ENCODE assay signal across 2 cellular contexts in the genomic region with DNA sequence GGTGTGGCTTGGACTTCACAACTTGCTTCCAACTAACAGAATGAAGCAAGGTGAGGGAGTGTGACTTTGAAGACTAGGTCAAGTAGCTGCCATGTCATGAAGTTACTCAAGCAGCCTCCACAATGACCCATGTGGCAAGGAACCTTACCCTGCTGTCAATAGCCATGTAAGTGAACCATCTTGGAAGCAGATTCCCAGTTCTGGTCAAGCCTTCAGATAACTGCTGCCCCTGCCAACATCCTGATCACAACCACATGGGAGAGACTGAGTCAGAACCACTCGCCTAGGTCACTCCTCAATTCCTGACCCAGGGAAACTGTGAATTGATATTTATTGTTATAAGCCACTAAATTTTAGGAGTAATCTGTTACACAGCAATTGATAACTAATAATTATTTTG.
TF ChIP-seq lines count a peak whose summit lies in the region.

No MANE protein-coding gene starts in this region.

TF ChIP-seq in GM23338, 12 proteins besides CTCF, POLR2A, EP300 and RAD21 (continued from another document):
- TF ChIP-seq, protein P1, sequence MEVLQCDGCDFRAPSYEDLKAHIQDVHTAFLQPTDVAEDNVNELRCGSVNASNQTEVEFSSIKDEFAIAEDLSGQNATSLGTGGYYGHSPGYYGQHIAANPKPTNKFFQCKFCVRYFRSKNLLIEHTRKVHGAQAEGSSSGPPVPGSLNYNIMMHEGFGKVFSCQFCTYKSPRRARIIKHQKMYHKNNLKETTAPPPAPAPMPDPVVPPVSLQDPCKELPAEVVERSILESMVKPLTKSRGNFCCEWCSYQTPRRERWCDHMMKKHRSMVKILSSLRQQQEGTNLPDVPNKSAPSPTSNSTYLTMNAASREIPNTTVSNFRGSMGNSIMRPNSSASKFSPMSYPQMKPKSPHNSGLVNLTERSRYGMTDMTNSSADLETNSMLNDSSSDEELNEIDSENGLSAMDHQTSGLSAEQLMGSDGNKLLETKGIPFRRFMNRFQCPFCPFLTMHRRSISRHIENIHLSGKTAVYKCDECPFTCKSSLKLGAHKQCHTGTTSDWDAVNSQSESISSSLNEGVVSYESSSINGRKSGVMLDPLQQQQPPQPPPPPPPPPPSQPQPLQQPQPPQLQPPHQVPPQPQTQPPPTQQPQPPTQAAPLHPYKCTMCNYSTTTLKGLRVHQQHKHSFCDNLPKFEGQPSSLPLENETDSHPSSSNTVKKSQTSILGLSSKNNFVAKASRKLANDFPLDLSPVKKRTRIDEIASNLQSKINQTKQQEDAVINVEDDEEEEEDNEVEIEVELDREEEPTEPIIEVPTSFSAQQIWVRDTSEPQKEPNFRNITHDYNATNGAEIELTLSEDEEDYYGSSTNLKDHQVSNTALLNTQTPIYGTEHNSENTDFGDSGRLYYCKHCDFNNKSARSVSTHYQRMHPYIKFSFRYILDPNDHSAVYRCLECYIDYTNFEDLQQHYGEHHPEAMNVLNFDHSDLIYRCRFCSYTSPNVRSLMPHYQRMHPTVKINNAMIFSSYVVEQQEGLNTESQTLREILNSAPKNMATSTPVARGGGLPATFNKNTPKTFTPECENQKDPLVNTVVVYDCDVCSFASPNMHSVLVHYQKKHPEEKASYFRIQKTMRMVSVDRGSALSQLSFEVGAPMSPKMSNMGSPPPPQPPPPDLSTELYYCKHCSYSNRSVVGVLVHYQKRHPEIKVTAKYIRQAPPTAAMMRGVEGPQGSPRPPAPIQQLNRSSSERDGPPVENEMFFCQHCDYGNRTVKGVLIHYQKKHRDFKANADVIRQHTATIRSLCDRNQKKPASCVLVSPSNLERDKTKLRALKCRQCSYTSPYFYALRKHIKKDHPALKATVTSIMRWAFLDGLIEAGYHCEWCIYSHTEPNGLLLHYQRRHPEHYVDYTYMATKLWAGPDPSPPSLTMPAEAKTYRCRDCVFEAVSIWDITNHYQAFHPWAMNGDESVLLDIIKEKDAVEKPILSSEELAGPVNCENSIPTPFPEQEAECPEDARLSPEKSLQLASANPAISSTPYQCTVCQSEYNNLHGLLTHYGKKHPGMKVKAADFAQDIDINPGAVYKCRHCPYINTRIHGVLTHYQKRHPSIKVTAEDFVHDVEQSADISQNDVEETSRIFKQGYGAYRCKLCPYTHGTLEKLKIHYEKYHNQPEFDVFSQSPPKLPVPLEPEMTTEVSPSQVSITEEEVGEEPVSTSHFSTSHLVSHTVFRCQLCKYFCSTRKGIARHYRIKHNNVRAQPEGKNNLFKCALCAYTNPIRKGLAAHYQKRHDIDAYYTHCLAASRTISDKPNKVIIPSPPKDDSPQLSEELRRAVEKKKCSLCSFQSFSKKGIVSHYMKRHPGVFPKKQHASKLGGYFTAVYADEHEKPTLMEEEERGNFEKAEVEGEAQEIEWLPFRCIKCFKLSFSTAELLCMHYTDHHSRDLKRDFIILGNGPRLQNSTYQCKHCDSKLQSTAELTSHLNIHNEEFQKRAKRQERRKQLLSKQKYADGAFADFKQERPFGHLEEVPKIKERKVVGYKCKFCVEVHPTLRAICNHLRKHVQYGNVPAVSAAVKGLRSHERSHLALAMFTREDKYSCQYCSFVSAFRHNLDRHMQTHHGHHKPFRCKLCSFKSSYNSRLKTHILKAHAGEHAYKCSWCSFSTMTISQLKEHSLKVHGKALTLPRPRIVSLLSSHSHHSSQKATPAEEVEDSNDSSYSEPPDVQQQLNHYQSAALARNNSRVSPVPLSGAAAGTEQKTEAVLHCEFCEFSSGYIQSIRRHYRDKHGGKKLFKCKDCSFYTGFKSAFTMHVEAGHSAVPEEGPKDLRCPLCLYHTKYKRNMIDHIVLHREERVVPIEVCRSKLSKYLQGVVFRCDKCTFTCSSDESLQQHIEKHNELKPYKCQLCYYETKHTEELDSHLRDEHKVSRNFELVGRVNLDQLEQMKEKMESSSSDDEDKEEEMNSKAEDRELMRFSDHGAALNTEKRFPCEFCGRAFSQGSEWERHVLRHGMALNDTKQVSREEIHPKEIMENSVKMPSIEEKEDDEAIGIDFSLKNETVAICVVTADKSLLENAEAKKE (CRISPR knock-in tag; IDR thresholded peaks at IDR 0.05) = no peak
- TF ChIP-seq ZNF331 (CRISPR knock-in tag; IDR thresholded peaks at IDR 0.05; ENCODE audit: low read depth) (no peak), ZNF114 (CRISPR knock-in tag; IDR thresholded peaks at IDR 0.05) (no peak), POLR2AphosphoS5 (IDR thresholded peaks at IDR 0.05; ENCODE audit: low read depth) (no peak), CREB1 (CRISPR knock-in tag; IDR thresholded peaks at IDR 0.05; ENCODE audit: low read depth) (no peak), NANOG (IDR thresholded peaks at IDR 0.05; ENCODE audit: borderline replicate concordance) (no peak)
- TF ChIP-seq, protein P2, sequence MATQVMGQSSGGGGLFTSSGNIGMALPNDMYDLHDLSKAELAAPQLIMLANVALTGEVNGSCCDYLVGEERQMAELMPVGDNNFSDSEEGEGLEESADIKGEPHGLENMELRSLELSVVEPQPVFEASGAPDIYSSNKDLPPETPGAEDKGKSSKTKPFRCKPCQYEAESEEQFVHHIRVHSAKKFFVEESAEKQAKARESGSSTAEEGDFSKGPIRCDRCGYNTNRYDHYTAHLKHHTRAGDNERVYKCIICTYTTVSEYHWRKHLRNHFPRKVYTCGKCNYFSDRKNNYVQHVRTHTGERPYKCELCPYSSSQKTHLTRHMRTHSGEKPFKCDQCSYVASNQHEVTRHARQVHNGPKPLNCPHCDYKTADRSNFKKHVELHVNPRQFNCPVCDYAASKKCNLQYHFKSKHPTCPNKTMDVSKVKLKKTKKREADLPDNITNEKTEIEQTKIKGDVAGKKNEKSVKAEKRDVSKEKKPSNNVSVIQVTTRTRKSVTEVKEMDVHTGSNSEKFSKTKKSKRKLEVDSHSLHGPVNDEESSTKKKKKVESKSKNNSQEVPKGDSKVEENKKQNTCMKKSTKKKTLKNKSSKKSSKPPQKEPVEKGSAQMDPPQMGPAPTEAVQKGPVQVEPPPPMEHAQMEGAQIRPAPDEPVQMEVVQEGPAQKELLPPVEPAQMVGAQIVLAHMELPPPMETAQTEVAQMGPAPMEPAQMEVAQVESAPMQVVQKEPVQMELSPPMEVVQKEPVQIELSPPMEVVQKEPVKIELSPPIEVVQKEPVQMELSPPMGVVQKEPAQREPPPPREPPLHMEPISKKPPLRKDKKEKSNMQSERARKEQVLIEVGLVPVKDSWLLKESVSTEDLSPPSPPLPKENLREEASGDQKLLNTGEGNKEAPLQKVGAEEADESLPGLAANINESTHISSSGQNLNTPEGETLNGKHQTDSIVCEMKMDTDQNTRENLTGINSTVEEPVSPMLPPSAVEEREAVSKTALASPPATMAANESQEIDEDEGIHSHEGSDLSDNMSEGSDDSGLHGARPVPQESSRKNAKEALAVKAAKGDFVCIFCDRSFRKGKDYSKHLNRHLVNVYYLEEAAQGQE (IDR thresholded peaks at IDR 0.05; ENCODE audit: unreplicated experiment) = no peak

TF ChIP-seq in SK-N-SH treated with all-trans-retinoic acid at 6 μM for 48 hours, 23 proteins besides CTCF, POLR2A, EP300 and RAD21 (continued from another document):
- TF ChIP-seq CSDC2 (CRISPR knock-in tag; IDR thresholded peaks at IDR 0.05) (no peak), ZNF70 (CRISPR knock-in tag; IDR thresholded peaks at IDR 0.05) (no peak), PPARA (CRISPR knock-in tag; IDR thresholded peaks at IDR 0.05; ENCODE audit: borderline replicate concordance) (no peak)
